ENCODE assay signal across 8 cellular contexts in genomic region chr14:89027097-89027740, GRCh38.
A peak's percentile ranks its signal among the peaks of the same experiment; 100 is the strongest.
DNase-seq lines count a peak whose midpoint lies in the region; ATAC-seq, FAIRE-seq and TF ChIP-seq lines count a peak whose summit lies in the region.

No MANE protein-coding gene starts in this region.

- H3K4me3 ChIP-seq in heart left ventricle (peak overlapping the region; percentile 25 to 65 (median 54)), pancreas (peak overlapping the region; percentile 24 to 55 (median 38)), transverse colon (peak overlapping the region; percentile 25 to 62 (median 46))

- in situ Hi-C loops in transverse colon (cut with MboI; ENCODE audit: low pct_ligation_motif_present in 1 of 4, low pct_unique_long_range_greater_than_20kb in 1 of 4, low sequenced_read_pairs in 3 of 4): loop anchor here (10.0 to 25.0 kb wide), 6 partner anchors 360 to 1210 kb away; partner anchors contain the start of gene FOXN3 (in 1 of the 4)

- 1 to 2% (median 1%) methylated on average over 36 to 68 of the region's 68 CpGs for WGBS in heart left ventricle, 4 donors
- 1 to 3% methylated on average over 33 to 68 of the region's 68 CpGs for whole genome bisulfite sequencing in pancreas, 2 donors
- 2% methylated on average over 48 of the region's 68 CpGs; no CpG with 5 or more reads in 1 of the 2 donors for WGBS in transverse colon (ENCODE audit: low coverage in 1 of 2), 2 donors

- H3K4me1 ChIP-seq in heart left ventricle (peaks cover 0 to 27% (median 9%) of the 10 kb centered on the region in 12 donors), pancreas (peaks cover 6 to 11% (median 9%) of the 10 kb centered on the region in 3 donors), transverse colon (peaks cover 0 to 13% (median 11%) of the 10 kb centered on the region in 4 donors)

- ATAC-seq in GM19023 (IDR thresholded peaks at IDR 0.05; ENCODE audit: unreplicated experiment) (peak; percentile 89), HG03139 (IDR thresholded peaks at IDR 0.05; ENCODE audit: unreplicated experiment) (peak; percentile 79), heart left ventricle (peak; percentile 41 to 90 (median 82)), pancreas (peak; percentile 93 to 96 (median 95))
- peak; percentile 93 to 94 for ATAC-seq in activated naive CD4-positive, alpha-beta T cell treated with anti-CD3 and anti-CD28 coated beads, Interleukin-2, amount 50 U/mL, for 72 hours

- no peaks in the 10 kb centered on the region for H3K36me3 Mint-ChIP-seq in activated naive CD4-positive, alpha-beta T cell treated with anti-CD3 and anti-CD28 coated beads, Interleukin-2, amount 50 U/mL, for 72 hours

- no peak for FAIRE-seq in pancreas (lab: Jason Lieb, UNC)

- no peak overlapping the region for H3K27ac ChIP-seq in RWPE1
- H3K27ac ChIP-seq in heart left ventricle: no peak overlapping the region
- no peak overlapping the region for H3K27ac ChIP-seq in pancreas
- H3K27ac ChIP-seq in transverse colon: peak overlapping the region in 2 of 4 donors; percentile 0 to 8

- H3K36me3 ChIP-seq in heart left ventricle: no peaks in the 10 kb centered on the region
- H3K36me3 ChIP-seq in pancreas: no peaks in the 10 kb centered on the region
- H3K36me3 ChIP-seq in transverse colon: no peaks in the 10 kb centered on the region

- POLR2A ChIA-PET in RWPE1 (lab: Yijun Ruan, JAX; ENCODE audit: low non-redundant PET): no interaction called here

- intact Hi-C loops in heart left ventricle (cut with DNase I): loop anchor here in 6 of 10 donors (1.0 to 5.0 kb wide), 4 partner anchors 870 to 890 kb away; no protein-coding TSS in a partner anchor
- intact Hi-C loops in pancreas (cut with DNase I): loop anchor here in 2 of 3 donors (5.0 kb wide), 2 partner anchors 885 to 890 kb away; no protein-coding TSS in a partner anchor
- intact Hi-C loops in transverse colon (cut with DNase I; ENCODE audit: low total_unique reads): loop anchor here (5.0 kb wide), 1 partner anchor 885 kb away; no protein-coding TSS in a partner anchor

- TF ChIP-seq EP300 in transverse colon (IDR thresholded peaks at IDR 0.05; ENCODE audit: low read depth): no peak

- H3K27me3 ChIP-seq in heart left ventricle (peaks cover 0 to 67% (median 27%) of the 10 kb centered on the region in 9 donors), pancreas (no peaks in the 10 kb centered on the region), transverse colon (peaks cover 30% of the 10 kb centered on the region)

- peak; percentile 29 for TF ChIP-seq CTCF in AG09319 (IDR thresholded peaks at IDR 0.05; ENCODE audit: low read depth, low read length)
- TF ChIP-seq CTCF in RWPE1 (conservative IDR thresholded peaks at IDR 0.05; ENCODE audit: low read depth): peak; percentile 94
- peak; percentile 55 to 93 (median 82) for TF ChIP-seq CTCF in heart left ventricle (IDR thresholded peaks at IDR 0.05)
- peak; percentile 78 to 87 (median 84) for TF ChIP-seq CTCF in pancreas (IDR thresholded peaks at IDR 0.05)
- TF ChIP-seq CTCF in transverse colon (IDR thresholded peaks at IDR 0.05): peak; percentile 76 to 95 (median 91)

- DNase-seq in AG09319 (ENCODE audit: extremely low read depth, low read depth) (no peak), RWPE1 (ENCODE audit: low spot score) (peak; percentile 51), heart left ventricle (peak; percentile 22 to 82 (median 40)), pancreas (peak; percentile 30 to 89 (median 62)), transverse colon (peak; percentile 55)
- peak; percentile 69 to 77 for DNase-seq in activated naive CD4-positive, alpha-beta T cell treated with anti-CD3 and anti-CD28 coated beads, Interleukin-2, amount 50 U/mL, for 72 hours (ENCODE audit: low spot score in 2 of 2)

- H3K9me3 ChIP-seq in heart left ventricle (peaks cover 0 to 2% (median 0%) of the 10 kb centered on the region in 12 donors), pancreas (no peaks in the 10 kb centered on the region), transverse colon (no peaks in the 10 kb centered on the region)

- TF ChIP-seq POLR2A in heart left ventricle (IDR thresholded peaks at IDR 0.05): no peak
- TF ChIP-seq POLR2A in transverse colon (IDR thresholded peaks at IDR 0.05): no peak

- H3K27ac Mint-ChIP-seq in activated naive CD4-positive, alpha-beta T cell treated with anti-CD3 and anti-CD28 coated beads, Interleukin-2, amount 50 U/mL, for 72 hours: no peak overlapping the region

- CTCF ChIA-PET in RWPE1 (lab: Yijun Ruan, JAX): interaction anchor here (0.6 to 1.8 kb wide), 16 partner anchors 12 to 1831 kb away, joined by 3 to 7 read pairs (median 3); no protein-coding TSS in a partner anchor

- no peaks in the 10 kb centered on the region for H3K9me3 Mint-ChIP-seq in activated naive CD4-positive, alpha-beta T cell treated with anti-CD3 and anti-CD28 coated beads, Interleukin-2, amount 50 U/mL, for 72 hours

Comparison
In these comparisons a context has a peak if more than half of its experiments do, and no peak if none do; other contexts are left out.
1. CTCF ChIP-seq: peak in every context shown above with its lines; median percentile 94 in RWPE1; 91 in transverse colon; 84 in pancreas; 82 in heart left ventricle; 29 in AG09319.